Comparison of ENCODE assay signal across 22 cellular contexts in the genomic region with DNA sequence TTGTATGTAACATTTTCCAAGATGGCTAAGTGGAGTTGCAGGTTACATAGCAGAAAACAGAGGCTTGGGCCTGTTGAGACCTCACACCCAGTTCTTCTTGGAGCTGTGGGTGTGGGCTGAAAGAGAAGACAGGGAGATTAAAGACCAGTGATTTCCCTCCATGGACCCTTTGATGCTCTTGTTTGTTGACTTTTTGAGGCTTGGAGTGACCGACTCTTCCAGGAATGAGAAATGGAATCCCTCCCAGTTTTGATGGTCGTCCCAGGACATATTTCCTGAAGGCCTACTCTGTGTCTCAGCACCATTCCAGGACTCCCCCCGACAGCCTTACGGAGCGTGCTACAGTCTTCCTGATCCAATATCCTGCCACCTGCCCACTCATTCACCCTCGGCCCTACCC.
"Had no signal": no experiment of that assay in that cellular context is flagged by ENCODE, and none has a peak within 500 bp of the region (broad histone marks: within the 10 kb centered on the region; RNA-seq: fewer than 3 reads in every experiment).

No MANE protein-coding gene starts in this region.

- H3K27me3 Mint-ChIP-seq: dendritic cell treated with granulocyte-macrophage colony-stimulating factor and Interleukin-4, amounts not matched to agents 40 ng/mL and 50 ng/mL, for 4 days; naive thymus-derived CD8-positive, alpha-beta T cell; type B pancreatic cell had no signal

- H3K9me3 ChIP-seq: left ventricle myocardium inferior, ovary, psoas muscle, right atrium auricular region, thoracic aorta, vagina had no signal

- DNase-seq: activated CD4-positive, alpha-beta T cell treated with anti-CD3 and anti-CD28 coated beads for 1 hour; activated naive CD4-positive, alpha-beta T cell treated with anti-CD3 and anti-CD28 coated beads for 36 hours; activated T-cell treated with anti-CD3 and anti-CD28 coated beads, Interleukin-2, amount 50 U/mL, for 48 hours; amygdala; effector CD4-positive, alpha-beta T cell; foreskin fibroblast; left ventricle myocardium inferior; naive thymus-derived CD8-positive, alpha-beta T cell; ovary; psoas muscle; stimulated activated CD4-positive, alpha-beta T cell treated with anti-CD3 and anti-CD28 coated beads, Interleukin-4, amount 100 ng/mL, for 24 hours; stimulated activated naive CD4-positive, alpha-beta T cell treated with Interleukin-2 at 50 U/mL for 16 hours had no signal

- H3K4me3 Mint-ChIP-seq: activated naive CD4-positive, alpha-beta T cell treated with anti-CD3 and anti-CD28 coated beads for 36 hours; brain; dendritic cell treated with granulocyte-macrophage colony-stimulating factor and Interleukin-4, amounts not matched to agents 40 ng/mL and 50 ng/mL, for 4 days; mesothelial cell of epicardium; naive thymus-derived CD8-positive, alpha-beta T cell; T-helper 2 cell treated with Interferon-gamma antibody and Interleukin-4, amounts not matched to agents 5 μg/mL and 100 μg/mL, for 36 hours; type B pancreatic cell had no signal

- ATAC-seq: naive thymus-derived CD8-positive, alpha-beta T cell; psoas muscle had no signal

- H3K27ac ChIP-seq: left ventricle myocardium inferior, ovary, psoas muscle, right atrium auricular region, thoracic aorta, vagina had no signal

- H3K9me3 Mint-ChIP-seq: activated naive CD4-positive, alpha-beta T cell treated with anti-CD3 and anti-CD28 coated beads for 36 hours; dendritic cell treated with granulocyte-macrophage colony-stimulating factor and Interleukin-4, amounts not matched to agents 40 ng/mL and 50 ng/mL, for 4 days; mesothelial cell of epicardium; naive thymus-derived CD8-positive, alpha-beta T cell; T-helper 2 cell treated with Interferon-gamma antibody and Interleukin-4, amounts not matched to agents 5 μg/mL and 100 μg/mL, for 36 hours; type B pancreatic cell had no signal

- FAIRE-seq: endometrium, TTC549 had no signal

- H3K27ac Mint-ChIP-seq: activated naive CD4-positive, alpha-beta T cell treated with anti-CD3 and anti-CD28 coated beads for 36 hours; dendritic cell treated with granulocyte-macrophage colony-stimulating factor and Interleukin-4, amounts not matched to agents 40 ng/mL and 50 ng/mL, for 4 days; mesothelial cell of epicardium; type B pancreatic cell had no signal

- H3K4me3 ChIP-seq: left ventricle myocardium inferior, ovary, psoas muscle, right atrium auricular region, thoracic aorta, vagina had no signal

- H3K36me3 Mint-ChIP-seq: mesothelial cell of epicardium, type B pancreatic cell had no signal

- H3K36me3 ChIP-seq: left ventricle myocardium inferior, ovary, right atrium auricular region, thoracic aorta, vagina had no signal

- H3K4me1 Mint-ChIP-seq: mesothelial cell of epicardium had no signal

- H3K27me3 ChIP-seq: ovary, right atrium auricular region, vagina had no signal
